Comparison of ENCODE assay signal across 1 cellular context in the genomic region with DNA sequence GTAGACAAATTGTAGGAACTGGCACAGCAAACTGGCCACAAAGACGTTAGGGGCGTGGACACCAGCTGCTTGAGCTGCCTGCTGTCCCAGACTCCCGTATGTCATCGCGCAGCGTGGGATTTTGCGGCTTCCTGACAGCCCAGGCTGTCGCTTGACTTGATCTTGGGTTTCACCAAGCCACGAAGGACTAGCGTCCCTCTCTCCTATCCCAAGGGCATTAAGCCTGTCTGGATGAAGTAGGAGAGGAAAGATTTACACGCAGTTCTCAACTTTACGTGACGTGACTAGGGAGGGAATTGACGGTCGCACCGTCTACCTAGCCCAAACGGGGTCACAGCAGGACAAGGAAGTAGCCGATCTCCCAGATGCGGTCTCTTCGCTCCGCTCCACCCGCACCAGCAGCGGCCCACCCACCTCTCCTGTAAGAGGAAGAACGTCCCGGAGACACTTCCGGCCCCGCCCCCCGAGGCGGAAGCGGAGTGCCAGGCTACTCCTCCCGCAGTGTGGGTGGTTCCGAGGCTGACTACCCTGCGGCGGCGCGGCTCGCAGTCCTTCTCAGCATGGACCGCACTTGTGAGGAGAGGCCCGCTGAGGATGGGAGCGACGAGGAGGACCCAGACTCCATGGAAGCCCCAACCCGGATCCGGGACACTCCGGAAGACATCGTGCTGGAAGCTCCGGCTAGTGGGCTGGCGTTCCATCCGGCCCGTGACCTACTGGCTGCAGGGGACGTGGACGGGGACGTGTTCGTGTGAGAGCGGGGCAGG.
A peak's percentile ranks its signal among the peaks of the same experiment; 100 is the strongest.
TF ChIP-seq lines count a peak whose summit lies in the region.

A gene with protein sequence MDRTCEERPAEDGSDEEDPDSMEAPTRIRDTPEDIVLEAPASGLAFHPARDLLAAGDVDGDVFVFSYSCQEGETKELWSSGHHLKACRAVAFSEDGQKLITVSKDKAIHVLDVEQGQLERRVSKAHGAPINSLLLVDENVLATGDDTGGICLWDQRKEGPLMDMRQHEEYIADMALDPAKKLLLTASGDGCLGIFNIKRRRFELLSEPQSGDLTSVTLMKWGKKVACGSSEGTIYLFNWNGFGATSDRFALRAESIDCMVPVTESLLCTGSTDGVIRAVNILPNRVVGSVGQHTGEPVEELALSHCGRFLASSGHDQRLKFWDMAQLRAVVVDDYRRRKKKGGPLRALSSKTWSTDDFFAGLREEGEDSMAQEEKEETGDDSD (plus strand): TSS at position 552 of the 767 bp plus-strand sequence. CDS start 9 bp downstream, at position 561.

TF ChIP-seq in HepG2, 621 proteins besides CTCF, POLR2A, EP300 and RAD21 (continued from another document and continues in another):
- TF ChIP-seq, protein P1, sequence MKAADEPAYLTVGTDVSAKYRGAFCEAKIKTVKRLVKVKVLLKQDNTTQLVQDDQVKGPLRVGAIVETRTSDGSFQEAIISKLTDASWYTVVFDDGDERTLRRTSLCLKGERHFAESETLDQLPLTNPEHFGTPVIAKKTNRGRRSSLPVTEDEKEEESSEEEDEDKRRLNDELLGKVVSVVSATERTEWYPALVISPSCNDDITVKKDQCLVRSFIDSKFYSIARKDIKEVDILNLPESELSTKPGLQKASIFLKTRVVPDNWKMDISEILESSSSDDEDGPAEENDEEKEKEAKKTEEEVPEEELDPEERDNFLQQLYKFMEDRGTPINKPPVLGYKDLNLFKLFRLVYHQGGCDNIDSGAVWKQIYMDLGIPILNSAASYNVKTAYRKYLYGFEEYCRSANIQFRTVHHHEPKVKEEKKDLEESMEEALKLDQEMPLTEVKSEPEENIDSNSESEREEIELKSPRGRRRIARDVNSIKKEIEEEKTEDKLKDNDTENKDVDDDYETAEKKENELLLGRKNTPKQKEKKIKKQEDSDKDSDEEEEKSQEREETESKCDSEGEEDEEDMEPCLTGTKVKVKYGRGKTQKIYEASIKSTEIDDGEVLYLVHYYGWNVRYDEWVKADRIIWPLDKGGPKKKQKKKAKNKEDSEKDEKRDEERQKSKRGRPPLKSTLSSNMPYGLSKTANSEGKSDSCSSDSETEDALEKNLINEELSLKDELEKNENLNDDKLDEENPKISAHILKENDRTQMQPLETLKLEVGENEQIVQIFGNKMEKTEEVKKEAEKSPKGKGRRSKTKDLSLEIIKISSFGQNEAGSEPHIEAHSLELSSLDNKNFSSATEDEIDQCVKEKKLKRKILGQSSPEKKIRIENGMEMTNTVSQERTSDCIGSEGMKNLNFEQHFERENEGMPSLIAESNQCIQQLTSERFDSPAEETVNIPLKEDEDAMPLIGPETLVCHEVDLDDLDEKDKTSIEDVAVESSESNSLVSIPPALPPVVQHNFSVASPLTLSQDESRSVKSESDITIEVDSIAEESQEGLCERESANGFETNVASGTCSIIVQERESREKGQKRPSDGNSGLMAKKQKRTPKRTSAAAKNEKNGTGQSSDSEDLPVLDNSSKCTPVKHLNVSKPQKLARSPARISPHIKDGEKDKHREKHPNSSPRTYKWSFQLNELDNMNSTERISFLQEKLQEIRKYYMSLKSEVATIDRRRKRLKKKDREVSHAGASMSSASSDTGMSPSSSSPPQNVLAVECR (CRISPR knock-in tag; IDR thresholded peaks at IDR 0.05; ENCODE audit: borderline replicate concordance) = peak; percentile 96
- peak; percentile 42; the same call in 1 of the 2 replicates for TF ChIP-seq ZNF136 (CRISPR knock-in tag; IDR thresholded peaks at IDR 0.05; ENCODE audit: low read depth)
- no peak for TF ChIP-seq JUN (CRISPR knock-in tag; IDR thresholded peaks at IDR 0.05)
- TF ChIP-seq ZBTB20 (CRISPR knock-in tag; IDR thresholded peaks at IDR 0.05; ENCODE audit: borderline replicate concordance, low read depth) = 0 out of 2 replicates have a peak, but pooled peaks have one; percentile 21
- TF ChIP-seq, protein P2, sequence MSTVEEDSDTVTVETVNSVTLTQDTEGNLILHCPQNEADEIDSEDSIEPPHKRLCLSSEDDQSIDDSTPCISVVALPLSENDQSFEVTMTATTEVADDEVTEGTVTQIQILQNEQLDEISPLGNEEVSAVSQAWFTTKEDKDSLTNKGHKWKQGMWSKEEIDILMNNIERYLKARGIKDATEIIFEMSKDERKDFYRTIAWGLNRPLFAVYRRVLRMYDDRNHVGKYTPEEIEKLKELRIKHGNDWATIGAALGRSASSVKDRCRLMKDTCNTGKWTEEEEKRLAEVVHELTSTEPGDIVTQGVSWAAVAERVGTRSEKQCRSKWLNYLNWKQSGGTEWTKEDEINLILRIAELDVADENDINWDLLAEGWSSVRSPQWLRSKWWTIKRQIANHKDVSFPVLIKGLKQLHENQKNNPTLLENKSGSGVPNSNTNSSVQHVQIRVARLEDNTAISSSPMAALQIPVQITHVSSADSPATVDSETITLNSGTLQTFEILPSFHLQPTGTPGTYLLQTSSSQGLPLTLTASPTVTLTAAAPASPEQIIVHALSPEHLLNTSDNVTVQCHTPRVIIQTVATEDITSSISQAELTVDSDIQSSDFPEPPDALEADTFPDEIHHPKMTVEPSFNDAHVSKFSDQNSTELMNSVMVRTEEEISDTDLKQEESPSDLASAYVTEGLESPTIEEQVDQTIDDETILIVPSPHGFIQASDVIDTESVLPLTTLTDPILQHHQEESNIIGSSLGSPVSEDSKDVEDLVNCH (CRISPR knock-in tag; IDR thresholded peaks at IDR 0.05) = no peak
- no peak for TF ChIP-seq SRSF9 (IDR thresholded peaks at IDR 0.05; ENCODE audit: borderline replicate concordance, insufficient read depth, low read depth, low read length, poor library complexity, severe bottlenecking)
- no peak for TF ChIP-seq RFXAP (CRISPR knock-in tag; IDR thresholded peaks at IDR 0.05; ENCODE audit: borderline replicate concordance)
- peak; percentile 28; the same call in 1 of the 2 replicates for TF ChIP-seq ZNF879 (CRISPR knock-in tag; IDR thresholded peaks at IDR 0.05)
- TF ChIP-seq HDAC2 (CRISPR knock-in tag; IDR thresholded peaks at IDR 0.05) = peak; percentile 84; the same call in 1 of the 2 replicates
- TF ChIP-seq PPARG (CRISPR knock-in tag; conservative IDR thresholded peaks at IDR 0.05) = peak; percentile 60; the same call in 1 of the 2 replicates
- 0 out of 2 replicates have a peak, but pooled peaks have one; percentile 28 for TF ChIP-seq ZNF703 (CRISPR knock-in tag; IDR thresholded peaks at IDR 0.05; ENCODE audit: borderline replicate concordance)
- peak; percentile 65 for TF ChIP-seq ZNF782 (CRISPR knock-in tag; IDR thresholded peaks at IDR 0.05; ENCODE audit: borderline replicate concordance)
- no peak for TF ChIP-seq MYNN (CRISPR knock-in tag; IDR thresholded peaks at IDR 0.05; ENCODE audit: low read depth)
- peak; percentile 67; the same call in 1 of the 2 replicates for TF ChIP-seq POGZ (CRISPR knock-in tag; IDR thresholded peaks at IDR 0.05)
- peak; percentile 89 for TF ChIP-seq THAP11 (CRISPR knock-in tag; IDR thresholded peaks at IDR 0.05)
- peak; percentile 66 for TF ChIP-seq HES4 (CRISPR knock-in tag; IDR thresholded peaks at IDR 0.05; ENCODE audit: borderline replicate concordance)
- 0 out of 2 replicates have a peak, but pooled peaks have one; percentile 33 for TF ChIP-seq CHD2 (IDR thresholded peaks at IDR 0.05; ENCODE audit: low read depth, low read length)
- TF ChIP-seq ZNF790 (CRISPR knock-in tag; IDR thresholded peaks at IDR 0.05; ENCODE audit: borderline replicate concordance) = peak; percentile 75; the same call in 1 of the 2 replicates
- TF ChIP-seq NFE2 (CRISPR knock-in tag; IDR thresholded peaks at IDR 0.05) = no peak
- peak; percentile 93 for TF ChIP-seq KMT2B (CRISPR knock-in tag; IDR thresholded peaks at IDR 0.05)
- TF ChIP-seq, protein P3, sequence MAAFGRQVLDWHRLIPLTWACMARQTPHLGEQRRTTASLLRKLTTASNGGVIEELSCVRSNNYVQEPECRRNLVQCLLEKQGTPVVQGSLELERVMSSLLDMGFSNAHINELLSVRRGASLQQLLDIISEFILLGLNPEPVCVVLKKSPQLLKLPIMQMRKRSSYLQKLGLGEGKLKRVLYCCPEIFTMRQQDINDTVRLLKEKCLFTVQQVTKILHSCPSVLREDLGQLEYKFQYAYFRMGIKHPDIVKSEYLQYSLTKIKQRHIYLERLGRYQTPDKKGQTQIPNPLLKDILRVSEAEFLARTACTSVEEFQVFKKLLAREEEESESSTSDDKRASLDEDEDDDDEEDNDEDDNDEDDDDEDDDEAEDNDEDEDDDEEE (CRISPR knock-in tag; IDR thresholded peaks at IDR 0.05) = peak; percentile 80
- TF ChIP-seq ZNF567 (CRISPR knock-in tag; IDR thresholded peaks at IDR 0.05; ENCODE audit: borderline replicate concordance) = peak; percentile 69; the same call in 1 of the 2 replicates
- peak; percentile 57 for TF ChIP-seq AGO1 (IDR thresholded peaks at IDR 0.05; ENCODE audit: low read depth, low read length, poor library complexity, severe bottlenecking)
- TF ChIP-seq ELF1 (CRISPR knock-in tag; IDR thresholded peaks at IDR 0.05) = peak; percentile 98
- no peak for TF ChIP-seq MLLT10 (CRISPR knock-in tag; IDR thresholded peaks at IDR 0.05)
- TF ChIP-seq ZNF333 (CRISPR knock-in tag; IDR thresholded peaks at IDR 0.05; ENCODE audit: borderline replicate concordance) = peak; percentile 54; the same call in 1 of the 2 replicates
- TF ChIP-seq ZNF674 (CRISPR knock-in tag; IDR thresholded peaks at IDR 0.05; ENCODE audit: low read depth) = no peak
- 0 out of 2 replicates have a peak, but pooled peaks have one; percentile 34 for TF ChIP-seq ZNF335 (CRISPR knock-in tag; IDR thresholded peaks at IDR 0.05)
- TF ChIP-seq CCDC6 (CRISPR knock-in tag; IDR thresholded peaks at IDR 0.05) = peak; percentile 91
- peak; percentile 77 for TF ChIP-seq ZNF350 (CRISPR knock-in tag; IDR thresholded peaks at IDR 0.05; ENCODE audit: borderline replicate concordance, low read depth)
- peak; percentile 35; the same call in 1 of the 2 replicates for TF ChIP-seq ZNF121 (CRISPR knock-in tag; IDR thresholded peaks at IDR 0.05)
- peak; percentile 95 for TF ChIP-seq HDAC1 (CRISPR knock-in tag; IDR thresholded peaks at IDR 0.05)
- peak; percentile 83 for TF ChIP-seq ZNF747 (CRISPR knock-in tag; IDR thresholded peaks at IDR 0.05; ENCODE audit: borderline replicate concordance)
- peak; percentile 53; the same call in 1 of the 2 replicates for TF ChIP-seq SMAD1 (CRISPR knock-in tag; IDR thresholded peaks at IDR 0.05; ENCODE audit: borderline replicate concordance, low read depth)
- 0 out of 2 replicates have a peak, but pooled peaks have one; percentile 44 for TF ChIP-seq PRMT3 (CRISPR knock-in tag; IDR thresholded peaks at IDR 0.05; ENCODE audit: borderline replicate concordance, low read depth)
- TF ChIP-seq, protein P4, sequence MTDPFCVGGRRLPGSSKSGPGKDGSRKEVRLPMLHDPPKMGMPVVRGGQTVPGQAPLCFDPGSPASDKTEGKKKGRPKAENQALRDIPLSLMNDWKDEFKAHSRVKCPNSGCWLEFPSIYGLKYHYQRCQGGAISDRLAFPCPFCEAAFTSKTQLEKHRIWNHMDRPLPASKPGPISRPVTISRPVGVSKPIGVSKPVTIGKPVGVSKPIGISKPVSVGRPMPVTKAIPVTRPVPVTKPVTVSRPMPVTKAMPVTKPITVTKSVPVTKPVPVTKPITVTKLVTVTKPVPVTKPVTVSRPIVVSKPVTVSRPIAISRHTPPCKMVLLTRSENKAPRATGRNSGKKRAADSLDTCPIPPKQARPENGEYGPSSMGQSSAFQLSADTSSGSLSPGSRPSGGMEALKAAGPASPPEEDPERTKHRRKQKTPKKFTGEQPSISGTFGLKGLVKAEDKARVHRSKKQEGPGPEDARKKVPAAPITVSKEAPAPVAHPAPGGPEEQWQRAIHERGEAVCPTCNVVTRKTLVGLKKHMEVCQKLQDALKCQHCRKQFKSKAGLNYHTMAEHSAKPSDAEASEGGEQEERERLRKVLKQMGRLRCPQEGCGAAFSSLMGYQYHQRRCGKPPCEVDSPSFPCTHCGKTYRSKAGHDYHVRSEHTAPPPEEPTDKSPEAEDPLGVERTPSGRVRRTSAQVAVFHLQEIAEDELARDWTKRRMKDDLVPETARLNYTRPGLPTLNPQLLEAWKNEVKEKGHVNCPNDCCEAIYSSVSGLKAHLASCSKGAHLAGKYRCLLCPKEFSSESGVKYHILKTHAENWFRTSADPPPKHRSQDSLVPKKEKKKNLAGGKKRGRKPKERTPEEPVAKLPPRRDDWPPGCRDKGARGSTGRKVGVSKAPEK (CRISPR knock-in tag; IDR thresholded peaks at IDR 0.05; ENCODE audit: borderline replicate concordance) = 0 out of 2 replicates have a peak, but pooled peaks have one; percentile 60
- TF ChIP-seq ZNF768 (CRISPR knock-in tag; IDR thresholded peaks at IDR 0.05) = peak; percentile 63; the same call in 1 of the 2 replicates
- peak; percentile 52 for TF ChIP-seq SOX5 (CRISPR knock-in tag; IDR thresholded peaks at IDR 0.05; ENCODE audit: borderline replicate concordance)
- TF ChIP-seq TSC22D2 (CRISPR knock-in tag; IDR thresholded peaks at IDR 0.05; ENCODE audit: borderline replicate concordance) = peak; percentile 68; the same call in 1 of the 2 replicates
- 0 out of 2 replicates have a peak, but pooled peaks have one; percentile 32 for TF ChIP-seq PCBP1 (IDR thresholded peaks at IDR 0.05; ENCODE audit: borderline replicate concordance, low read depth, low read length)
- TF ChIP-seq, protein P5, sequence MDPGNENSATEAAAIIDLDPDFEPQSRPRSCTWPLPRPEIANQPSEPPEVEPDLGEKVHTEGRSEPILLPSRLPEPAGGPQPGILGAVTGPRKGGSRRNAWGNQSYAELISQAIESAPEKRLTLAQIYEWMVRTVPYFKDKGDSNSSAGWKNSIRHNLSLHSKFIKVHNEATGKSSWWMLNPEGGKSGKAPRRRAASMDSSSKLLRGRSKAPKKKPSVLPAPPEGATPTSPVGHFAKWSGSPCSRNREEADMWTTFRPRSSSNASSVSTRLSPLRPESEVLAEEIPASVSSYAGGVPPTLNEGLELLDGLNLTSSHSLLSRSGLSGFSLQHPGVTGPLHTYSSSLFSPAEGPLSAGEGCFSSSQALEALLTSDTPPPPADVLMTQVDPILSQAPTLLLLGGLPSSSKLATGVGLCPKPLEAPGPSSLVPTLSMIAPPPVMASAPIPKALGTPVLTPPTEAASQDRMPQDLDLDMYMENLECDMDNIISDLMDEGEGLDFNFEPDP (CRISPR knock-in tag; conservative IDR thresholded peaks at IDR 0.05) = no peak
- peak; percentile 89; the same call in 1 of the 2 replicates for TF ChIP-seq DMAP1 (CRISPR knock-in tag; IDR thresholded peaks at IDR 0.05)
- peak; percentile 98 for TF ChIP-seq ELF3 (CRISPR knock-in tag; IDR thresholded peaks at IDR 0.05)
- peak; percentile 33; the same call in 1 of the 2 replicates for TF ChIP-seq GZF1 (CRISPR knock-in tag; IDR thresholded peaks at IDR 0.05)
- TF ChIP-seq WIZ (CRISPR knock-in tag; IDR thresholded peaks at IDR 0.05) = 0 out of 2 replicates have a peak, but pooled peaks have one; percentile 23
- peak; percentile 36; the same call in 1 of the 2 replicates for TF ChIP-seq ZNF292 (CRISPR knock-in tag; IDR thresholded peaks at IDR 0.05; ENCODE audit: borderline replicate concordance, low read depth)
- peak; percentile 56; the same call in 1 of the 2 replicates for TF ChIP-seq ZMYM4 (CRISPR knock-in tag; IDR thresholded peaks at IDR 0.05)
- TF ChIP-seq, protein P6, sequence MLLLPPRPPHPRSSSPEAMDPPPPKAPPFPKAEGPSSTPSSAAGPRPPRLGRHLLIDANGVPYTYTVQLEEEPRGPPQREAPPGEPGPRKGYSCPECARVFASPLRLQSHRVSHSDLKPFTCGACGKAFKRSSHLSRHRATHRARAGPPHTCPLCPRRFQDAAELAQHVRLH (CRISPR knock-in tag; IDR thresholded peaks at IDR 0.05; ENCODE audit: borderline replicate concordance, low read depth) = peak; percentile 94; the same call in 1 of the 2 replicates
- TF ChIP-seq ZBTB3 (CRISPR knock-in tag; IDR thresholded peaks at IDR 0.05; ENCODE audit: borderline replicate concordance, low read depth) = no peak
- TF ChIP-seq, protein P7, sequence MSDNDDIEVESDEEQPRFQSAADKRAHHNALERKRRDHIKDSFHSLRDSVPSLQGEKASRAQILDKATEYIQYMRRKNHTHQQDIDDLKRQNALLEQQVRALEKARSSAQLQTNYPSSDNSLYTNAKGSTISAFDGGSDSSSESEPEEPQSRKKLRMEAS (IDR thresholded peaks at IDR 0.05) = peak; percentile 74
- peak; percentile 58; the same call in 1 of the 2 replicates for TF ChIP-seq KLF6 (CRISPR knock-in tag; IDR thresholded peaks at IDR 0.05)
